ENCODE assay signal across 8 cellular contexts in the genomic region with DNA sequence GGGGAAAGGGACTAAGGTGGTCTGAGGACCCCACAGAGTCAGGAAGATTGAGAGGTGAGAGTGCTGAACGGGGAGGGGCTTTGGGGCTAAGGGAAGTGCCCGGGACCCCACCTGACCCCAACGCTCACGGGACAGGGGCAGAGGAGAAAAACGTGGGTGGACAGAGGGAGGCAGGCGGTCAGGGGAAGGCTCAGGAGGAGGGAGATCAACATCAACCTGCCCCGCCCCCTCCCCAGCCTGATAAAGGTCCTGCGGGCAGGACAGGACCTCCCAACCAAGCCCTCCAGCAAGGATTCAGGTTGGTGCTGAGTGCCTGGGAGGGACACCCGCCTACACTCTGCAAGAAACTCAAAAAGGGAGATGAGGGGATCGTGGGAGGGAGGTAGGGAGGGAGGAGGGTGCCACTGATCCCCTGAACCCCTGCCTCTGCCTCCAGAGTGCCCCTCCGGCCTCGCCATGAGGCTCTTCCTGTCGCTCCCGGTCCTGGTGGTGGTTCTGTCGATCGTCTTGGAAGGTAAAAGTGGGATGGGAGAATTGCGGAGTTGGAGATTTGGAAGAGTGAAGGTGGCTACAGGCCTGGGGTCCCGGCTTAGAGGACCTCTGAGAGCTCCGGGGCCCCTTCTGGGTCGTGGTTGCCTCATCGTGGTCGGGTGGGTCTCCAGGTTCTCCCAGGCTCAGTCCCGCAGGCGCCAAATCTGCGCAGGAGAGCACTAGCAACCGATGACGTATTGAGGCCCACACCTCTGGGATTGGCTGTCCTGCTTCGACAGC. TPM values are rescaled to one million over a fixed set of nuclear protein-coding genes. Genes with fewer than 3 reads are reported as not detected.
DNase-seq lines count a peak whose midpoint lies in the region; ATAC-seq and TF ChIP-seq lines count a peak whose summit lies in the region.
"Not testable (repeated sequence)": the region's sequence is repeated elsewhere in the genome, so short reads cannot be mapped to it uniquely, and the experiment has no call there.

APOC1 (plus strand) TSS at position 173 of the 771 bp plus-strand sequence; CDS start at position 457, 284 bp downstream.

- peaks cover 54% of the 10 kb centered on the region for H3K27me3 Mint-ChIP-seq in stimulated activated naive CD8-positive, alpha-beta T cell treated with anti-CD3 and anti-CD28 coated beads, Interleukin-15, amount 100 ng/mL, for 72 hours

- not testable (repeated sequence) for H3K36me3 ChIP-seq in SJSA1; gastroesophageal sphincter; neuron (ENCODE audit: insufficient read depth, low read length)

- H3K4me1 ChIP-seq in SJSA1 (replicated peaks) (peaks cover 13% of the 10 kb centered on the region), gastroesophageal sphincter (peaks cover 0 to 25% (median 0%) of the 10 kb centered on the region in 3 donors)
- H3K4me1 ChIP-seq in neuron (ENCODE audit: insufficient read depth, low read length): not testable (repeated sequence)

- TF ChIP-seq EP300 in gastroesophageal sphincter (IDR thresholded peaks at IDR 0.05): not testable (repeated sequence)

- DNase-seq in ELF-1 (ENCODE audit: low read depth, low spot score): peak; percentile 98
- peak; percentile 77 for DNase-seq in HFF-Myc (ENCODE audit: extremely low read depth, low read depth)
- DNase-seq in MV-4-11 (lab: John Stamatoyannopoulos, UW): peak; percentile 83
- DNase-seq in SJSA1 (ENCODE audit: low read depth in 1 of 2, low spot score in 2 of 2): peak; percentile 82 to 93
- DNase-seq in activated naive CD4-positive, alpha-beta T cell treated with Interleukin-2 at 50 U/mL for 16 hours: peak; percentile 76
- peak; percentile 78 to 81 for DNase-seq in stimulated activated naive CD8-positive, alpha-beta T cell treated with anti-CD3 and anti-CD28 coated beads, Interleukin-15, amount 100 ng/mL, for 72 hours

- peak within 1 kb of the TSS; percentile 50 for H3K4me3 ChIP-seq in HFF-Myc (replicated peaks; ENCODE audit: low read depth, low read length)
- peak within 1 kb of the TSS; percentile 50 for H3K4me3 ChIP-seq in SJSA1
- H3K4me3 ChIP-seq in gastroesophageal sphincter: peak within 1 kb of the TSS; percentile 42 to 54
- H3K4me3 ChIP-seq in neuron (ENCODE audit: low read length): peak within 1 kb of the TSS; percentile 36

- H3K27ac Mint-ChIP-seq in stimulated activated naive CD8-positive, alpha-beta T cell treated with anti-CD3 and anti-CD28 coated beads, Interleukin-15, amount 100 ng/mL, for 72 hours: peak within 1 kb of the TSS; percentile 98 to 99

- 14 to 45% methylated on average over 8 to 15 of the region's 28 CpGs for WGBS in gastroesophageal sphincter (ENCODE audit: low coverage in 1 of 2), 2 donors

- H3K27ac ChIP-seq in SJSA1 (peak within 1 kb of the TSS; percentile 67), gastroesophageal sphincter (peak within 1 kb of the TSS in 1 of 4 donors; percentile 37)

- H2AFZ ChIP-seq in neuron (ENCODE audit: low read depth, low read length): peak within 1 kb of the TSS; percentile 89

- not testable (repeated sequence) for H3K9me3 ChIP-seq in SJSA1 (replicated peaks); gastroesophageal sphincter; neuron (ENCODE audit: low read length)

- TF ChIP-seq CTCF in HFF-Myc (IDR thresholded peaks at IDR 0.05; ENCODE audit: low read depth, low read length, missing control alignments); gastroesophageal sphincter (IDR thresholded peaks at IDR 0.05): not testable (repeated sequence)

- not testable (repeated sequence) for TF ChIP-seq POLR2A in gastroesophageal sphincter (IDR thresholded peaks at IDR 0.05)

- peak within 1 kb of the TSS; percentile 96 to 99 for H3K4me3 Mint-ChIP-seq in stimulated activated naive CD8-positive, alpha-beta T cell treated with anti-CD3 and anti-CD28 coated beads, Interleukin-15, amount 100 ng/mL, for 72 hours

- H3K4me1 Mint-ChIP-seq in stimulated activated naive CD8-positive, alpha-beta T cell treated with anti-CD3 and anti-CD28 coated beads, Interleukin-15, amount 100 ng/mL, for 72 hours: peaks cover 24% of the 10 kb centered on the region

- not testable (repeated sequence) for H3K9me3 Mint-ChIP-seq in stimulated activated naive CD8-positive, alpha-beta T cell treated with anti-CD3 and anti-CD28 coated beads, Interleukin-15, amount 100 ng/mL, for 72 hours

- H3K27me3 ChIP-seq in SJSA1 (replicated peaks); neuron (ENCODE audit: insufficient read depth, low read length): not testable (repeated sequence)
- peaks cover 34% of the 10 kb centered on the region for H3K27me3 ChIP-seq in gastroesophageal sphincter

- ATAC-seq in gastroesophageal sphincter: peak; percentile 95
- ATAC-seq in stimulated activated naive CD8-positive, alpha-beta T cell treated with anti-CD3 and anti-CD28 coated beads, Interleukin-15, amount 100 ng/mL, for 72 hours: peak; percentile 97

RNA-seq across cellular contexts. Expression of gene APOC1, which starts in this region (rescaled TPM):
- total RNA-seq in SJSA1 (2014; rRNA removed; shearing (Covaris generic)): not detected in 2 replicates
- 1 to 10 TPM in 2 of 4 donors, not detected in 2; 2.2 to 4.8 TPM for total RNA-seq in gastroesophageal sphincter

Comparison
In these comparisons a context has a peak if more than half of its experiments do, and no peak if none do; other contexts are left out.
1. Peak in DNase-seq, H3K4me3 ChIP-seq and H3K27ac ChIP-seq in SJSA1; RNA of the gene not detected or under 1 TPM.